In genomic region chr20:14414560-14414959, GRCh38 we compare ENCODE assay signal across 22 cellular contexts.
A peak's percentile ranks its signal among the peaks of the same experiment; 100 is the strongest.
DNase-seq lines count a peak whose midpoint lies in the region; ATAC-seq, FAIRE-seq and TF ChIP-seq lines count a peak whose summit lies in the region.
"Had no signal": no experiment of that assay in that cellular context is flagged by ENCODE, and none has a peak within 500 bp of the region (broad histone marks: within the 10 kb centered on the region; RNA-seq: fewer than 3 reads in every experiment).

No MANE protein-coding gene starts in this region.

- no peak for TF ChIP-seq EP300 in A549 (IDR thresholded peaks at IDR 0.05)

- H3K9me3 Mint-ChIP-seq in GM23338 (no peaks in the 10 kb centered on the region), type B pancreatic cell (no peaks in the 10 kb centered on the region)

- no peak for ATAC-seq in A549
- ATAC-seq in GM23338 = peak; percentile 55; the same call in 2 of the 3 replicates
- ATAC-seq in HG02870 (IDR thresholded peaks at IDR 0.05; ENCODE audit: unreplicated experiment) = no peak
- ATAC-seq: HepG2 had no signal

- POLR2A ChIA-PET in A549 (lab: Yijun Ruan, JAX) = no interaction called here

- no peak overlapping the region for H3K4ac ChIP-seq in mesendoderm (ENCODE audit: low read depth, low read length)

- H3K18ac ChIP-seq in mesendoderm (ENCODE audit: low read length) = peak overlapping the region; percentile 68

- FAIRE-seq in A549 (lab: Jason Lieb, UNC) = peak; percentile 7
- FAIRE-seq: A204.1, GM12891, GM18507, H54, HepG2 had no signal

- 61% methylated on average over 2 of the region's 2 CpGs for WGBS in A549 (ENCODE audit: missing lambda C conversion rate)
- WGBS in mesendoderm (ENCODE audit: extremely low coverage, insufficient coverage, low lambda C conversion rate) = no CpG with 5 or more reads among the region's 2 CpGs

- no peak overlapping the region for H3K4me3 Mint-ChIP-seq in GM23338
- peak overlapping the region; percentile 7 for H3K4me3 Mint-ChIP-seq in type B pancreatic cell
- H3K4me3 Mint-ChIP-seq: CD4-positive, alpha-beta T cell; IgD-negative memory B cell had no signal

- in situ Hi-C loops in GM13976 (cut with MboI; ENCODE audit: low sequenced_read_pairs, unreplicated experiment) = no loop called here

- CTCF ChIA-PET in A549 (lab: Yijun Ruan, JAX) = interaction anchor here (1.1 kb wide), 1 partner anchor 13 kb away, joined by 3 read pairs; no protein-coding TSS in a partner anchor

- H3K27ac Mint-ChIP-seq in GM23338 = no peak overlapping the region
- no peak overlapping the region for H3K27ac Mint-ChIP-seq in type B pancreatic cell
- H3K27ac Mint-ChIP-seq: CD4-positive, alpha-beta T cell; IgD-negative memory B cell had no signal

- H3K36me3 ChIP-seq in GM23338 (ENCODE audit: insufficient read depth) (no peaks in the 10 kb centered on the region), mesendoderm (ENCODE audit: control insufficient read depth, insufficient read depth, low read length) (no peaks in the 10 kb centered on the region), MG63 (no peaks in the 10 kb centered on the region)

- H3K4me1 Mint-ChIP-seq in GM23338 (peaks cover 26% of the 10 kb centered on the region), type B pancreatic cell (ENCODE audit: unreplicated experiment) (peaks cover 27% of the 10 kb centered on the region)

- no peak overlapping the region for H3K9ac ChIP-seq in mesendoderm (ENCODE audit: low read length)
- H3K9ac ChIP-seq: GM23248 had no signal

- H3K36me3 Mint-ChIP-seq in GM23338 (ENCODE audit: low read depth) = no peaks in the 10 kb centered on the region
- no peaks in the 10 kb centered on the region for H3K36me3 Mint-ChIP-seq in type B pancreatic cell
- H3K36me3 Mint-ChIP-seq: IgD-negative memory B cell had no signal

- H3K27me3 Mint-ChIP-seq in GM23338 (ENCODE audit: insufficient read depth, low read depth, poor library complexity) = no peaks in the 10 kb centered on the region
- no peaks in the 10 kb centered on the region for H3K27me3 Mint-ChIP-seq in type B pancreatic cell
- H3K27me3 Mint-ChIP-seq: CD4-positive, alpha-beta T cell; IgD-negative memory B cell had no signal

- H2BK120ac ChIP-seq in mesendoderm (ENCODE audit: low read depth, low read length) = peak overlapping the region; percentile 73

- H2AK5ac ChIP-seq in mesendoderm (ENCODE audit: low read length) = no peak overlapping the region

- H2AFZ ChIP-seq in GM23338 = no peak overlapping the region
- H2AFZ ChIP-seq: GM23248 had no signal

- no peak overlapping the region for H3K4me2 ChIP-seq in A549
- no peak overlapping the region; the same call in 1 of the 2 replicates for H3K4me2 ChIP-seq in GM23338
- H3K4me2 ChIP-seq in mesendoderm (ENCODE audit: low read length) = no peak overlapping the region

- no peaks in the 10 kb centered on the region for H3K4me1 ChIP-seq in A549
- peaks cover 14% of the 10 kb centered on the region for H3K4me1 ChIP-seq in GM23338 (ENCODE audit: insufficient read depth)
- H3K4me1 ChIP-seq in mesendoderm (ENCODE audit: control insufficient read depth, low read depth, low read length) = peaks cover 4% of the 10 kb centered on the region

- TF ChIP-seq RAD21 in A549 (conservative IDR thresholded peaks at IDR 0.05 in 1 of 2, IDR thresholded peaks at IDR 0.05 in 1 of 2) = no peak

- no peaks in the 10 kb centered on the region for H3K9me2 ChIP-seq in GM23338 (ENCODE audit: insufficient read depth)

- H4K20me1 ChIP-seq in GM23338 (replicated peaks; ENCODE audit: insufficient read depth) = no peaks in the 10 kb centered on the region

- no peaks in the 10 kb centered on the region for H3K9me3 ChIP-seq in A549
- H3K9me3 ChIP-seq in MG63 = no peaks in the 10 kb centered on the region

- no peak overlapping the region for H2BK5ac ChIP-seq in mesendoderm (ENCODE audit: low read length)

- H3F3A ChIP-seq in GM23338 (replicated peaks; ENCODE audit: low read depth) = no peaks in the 10 kb centered on the region

- no peaks in the 10 kb centered on the region for H3K79me2 ChIP-seq in GM23338 (replicated peaks; ENCODE audit: insufficient read depth)
- no peaks in the 10 kb centered on the region for H3K79me2 ChIP-seq in mesendoderm (ENCODE audit: control insufficient read depth, insufficient read depth, low read length)

- TF ChIP-seq POLR2A in A549 (IDR thresholded peaks at IDR 0.05; ENCODE audit: low read length) = no peak

- TF ChIP-seq CTCF in A549 (IDR thresholded peaks at IDR 0.05) (no peak), GM23338 (conservative IDR thresholded peaks at IDR 0.05; ENCODE audit: low read depth in 2 of 2) (no peak), type B pancreatic cell (conservative IDR thresholded peaks at IDR 0.05) (no peak), GM13976 (IDR thresholded peaks at IDR 0.05; ENCODE audit: borderline replicate concordance, control extremely low read depth, extremely low read depth, insufficient read depth, missing control alignments) (no peak)

- H3K79me1 ChIP-seq in mesendoderm (ENCODE audit: low read length) = no peaks in the 10 kb centered on the region

- no peak overlapping the region for H4K5ac ChIP-seq in mesendoderm (ENCODE audit: low read length)

- DNase-seq in A549 (ENCODE audit: low read depth in 1 of 2, low spot score in 1 of 2) = no peak
- peak; percentile 13 for DNase-seq in GM23338 (ENCODE audit: low spot score)
- DNase-seq in mesendoderm = peak; percentile 36
- DNase-seq in type B pancreatic cell (ENCODE audit: extremely low spot score, unreplicated experiment) = no peak
- DNase-seq in MG63 = no peak
- DNase-seq in GM13976 (ENCODE audit: low spot score) = no peak
- DNase-seq: AML-193; CD4-positive, alpha-beta T cell; DMS53; DND-41; EL; GM23248; HCEC 1CT; KBM-7 had no signal

- no peak overlapping the region for H4K8ac ChIP-seq in mesendoderm (ENCODE audit: low read depth, low read length)

- H3K27ac ChIP-seq in A549 = no peak overlapping the region
- H3K27ac ChIP-seq in GM23338 (ENCODE audit: low read depth) = no peak overlapping the region
- no peak overlapping the region for H3K27ac ChIP-seq in mesendoderm (ENCODE audit: low read depth, low read length)
- H3K27ac ChIP-seq: C4-2B, GM23248 had no signal

- H2BK15ac ChIP-seq in mesendoderm (replicated peaks; ENCODE audit: low read depth) = no peak overlapping the region

- H3K4me3 ChIP-seq in A549 (no peak overlapping the region), GM23338 (no peak overlapping the region), mesendoderm (ENCODE audit: low read length) (no peak overlapping the region), MG63 (no peak overlapping the region)
- H3K4me3 ChIP-seq: GM23248 had no signal

- H3K23ac ChIP-seq in mesendoderm (ENCODE audit: low read length) = no peak overlapping the region

- no peaks in the 10 kb centered on the region for H3K27me3 ChIP-seq in GM23338 (ENCODE audit: insufficient read depth)
- no peaks in the 10 kb centered on the region for H3K27me3 ChIP-seq in mesendoderm (ENCODE audit: insufficient read depth, low read length, poor library complexity)
- H3K27me3 ChIP-seq in MG63 = no peaks in the 10 kb centered on the region

- H3K56ac ChIP-seq in mesendoderm (ENCODE audit: low read length) = no peak overlapping the region

TF ChIP-seq in A549, 52 proteins besides CTCF, POLR2A, EP300 and RAD21 (continues in another document):
- TF ChIP-seq CBX8 (IDR thresholded peaks at IDR 0.05) (no peak), ZC3H11A (IDR thresholded peaks at IDR 0.05) (no peak), HES2 (IDR thresholded peaks at IDR 0.05) (no peak), ATOH8 (CRISPR knock-in tag; IDR thresholded peaks at IDR 0.05; ENCODE audit: low read depth) (no peak), NFE2L2 (conservative IDR thresholded peaks at IDR 0.05; ENCODE audit: low read length) (no peak), MAZ (IDR thresholded peaks at IDR 0.05; ENCODE audit: borderline replicate concordance, low read depth, low read length) (no peak), RFX5 (IDR thresholded peaks at IDR 0.05) (no peak), TFCP2L1 (CRISPR knock-in tag; IDR thresholded peaks at IDR 0.05) (no peak), RNF2 (IDR thresholded peaks at IDR 0.05; ENCODE audit: borderline replicate concordance, low read depth) (no peak), ZFP36 (IDR thresholded peaks at IDR 0.05; ENCODE audit: borderline replicate concordance, partially characterized antibody) (no peak), HOXB13 (CRISPR knock-in tag; IDR thresholded peaks at IDR 0.05; ENCODE audit: low read depth) (no peak)

Comparison
In these comparisons a context has a peak if more than half of its experiments do, and no peak if none do; other contexts are left out.
1. DNase-seq: peak in GM23338 (single experiment) and mesendoderm (single experiment); none in A549 (0 of 2), type B pancreatic cell (single experiment), MG63 (single experiment) and GM13976 (single experiment).